In the genomic region with DNA sequence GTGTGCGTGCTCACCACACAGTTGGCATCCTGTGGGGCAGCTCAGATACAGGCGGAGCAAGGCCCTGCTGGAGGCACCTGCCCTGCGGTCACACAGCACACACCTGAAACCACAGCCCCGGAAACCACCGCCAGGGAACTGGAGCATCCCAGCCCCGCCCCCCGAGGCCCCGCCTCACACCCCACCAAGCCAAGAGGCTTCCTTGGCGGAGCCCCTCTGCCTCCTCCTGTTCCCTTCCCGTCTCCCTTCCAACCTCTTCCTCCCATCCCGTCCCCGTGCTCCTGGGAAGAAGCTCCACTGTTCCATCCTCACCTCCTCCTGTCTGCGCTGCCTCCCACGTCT, we compare ENCODE assay signal across 14 cellular contexts.
A peak's percentile ranks its signal among the peaks of the same experiment; 100 is the strongest.
DNase-seq lines count a peak whose midpoint lies in the region; ATAC-seq and TF ChIP-seq lines count a peak whose summit lies in the region.
"Had no signal": no experiment of that assay in that cellular context is flagged by ENCODE, and none has a peak within 500 bp of the region (broad histone marks: within the 10 kb centered on the region; RNA-seq: fewer than 3 reads in every experiment).

No MANE protein-coding gene starts in this region.

- H3K9me3 Mint-ChIP-seq in activated naive CD4-positive, alpha-beta T cell treated with anti-CD3 and anti-CD28 coated beads for 36 hours, result no peaks in the 10 kb centered on the region
- H3K9me3 Mint-ChIP-seq in H9, result no peaks in the 10 kb centered on the region
- H3K9me3 Mint-ChIP-seq in activated naive CD8-positive, alpha-beta T cell treated with anti-CD3 and anti-CD28 coated beads, Interleukin-2, amount 50 U/mL, for 24 hours, result no peaks in the 10 kb centered on the region
- H3K9me3 Mint-ChIP-seq: stimulated activated naive CD8-positive, alpha-beta T cell treated with anti-CD3 and anti-CD28 coated beads, Interleukin-15, Interleukin-2, amounts not matched to agents 100 ng/mL and 50 ng/mL, for 24 hours had no signal

- peaks cover 6% of the 10 kb centered on the region for H4K20me1 ChIP-seq in H9 (ENCODE audit: control insufficient read depth, insufficient read depth, insufficient read length)

- no peak overlapping the region for H2BK5ac ChIP-seq in H9 (ENCODE audit: insufficient read length, low read length)

- H3K4me2 ChIP-seq in H9 (ENCODE audit: insufficient read depth, insufficient read length, low read length), result no peak overlapping the region

- H2AFZ ChIP-seq in H9 (ENCODE audit: low read length), result no peak overlapping the region

- DNase-seq in activated naive CD4-positive, alpha-beta T cell treated with anti-CD3 and anti-CD28 coated beads for 36 hours, result peak; percentile 80
- DNase-seq in activated naive CD4-positive, alpha-beta T cell treated with Interleukin-2 at 50 U/mL for 16 hours, result no peak
- DNase-seq in H9, result peak; percentile 89
- peak; percentile 17 for DNase-seq in activated naive CD8-positive, alpha-beta T cell treated with anti-CD3 and anti-CD28 coated beads, Interleukin-2, amount 50 U/mL, for 24 hours
- peak in 1 of 3 donors; percentile 66 for DNase-seq in mucosa of descending colon
- DNase-seq in HPDE6-E6E7 (ENCODE audit: extremely low spot score), result no peak
- DNase-seq in upper lobe of left lung, result no peak
- DNase-seq: kidney glomerular epithelial cell, NCI-H187 treated with DMSO at 0.1 percent for 48 hours, NCI-H524 treated with DMSO at 0.1 percent for 48 hours, PC-3 had no signal

- H3K4me3 ChIP-seq in mucosa of descending colon (no peak overlapping the region), upper lobe of left lung (no peak overlapping the region)

- TF ChIP-seq POLR2A in upper lobe of left lung (IDR thresholded peaks at IDR 0.05), result no peak

- no peak for TF ChIP-seq EP300 in upper lobe of left lung (IDR thresholded peaks at IDR 0.05)

- H4K5ac ChIP-seq in H9 (ENCODE audit: insufficient read length, low read depth, low read length), result peak overlapping the region; percentile 34

- H3K9me3 ChIP-seq in H9 (ENCODE audit: control insufficient read depth, low read depth, low read length) (no peaks in the 10 kb centered on the region), mucosa of descending colon (no peaks in the 10 kb centered on the region), upper lobe of left lung (no peaks in the 10 kb centered on the region)

- H3K27ac Mint-ChIP-seq in activated naive CD4-positive, alpha-beta T cell treated with anti-CD3 and anti-CD28 coated beads for 36 hours, result no peak overlapping the region
- H3K27ac Mint-ChIP-seq in H9, result no peak overlapping the region
- no peak overlapping the region for H3K27ac Mint-ChIP-seq in activated naive CD8-positive, alpha-beta T cell treated with anti-CD3 and anti-CD28 coated beads, Interleukin-2, amount 50 U/mL, for 24 hours
- H3K27ac Mint-ChIP-seq: stimulated activated naive CD8-positive, alpha-beta T cell treated with anti-CD3 and anti-CD28 coated beads, Interleukin-15, Interleukin-2, amounts not matched to agents 100 ng/mL and 50 ng/mL, for 24 hours had no signal

- no peak overlapping the region for H4K8ac ChIP-seq in H9 (replicated peaks; ENCODE audit: insufficient read length, low read depth, low read length)

- H3K27me3 Mint-ChIP-seq in activated naive CD4-positive, alpha-beta T cell treated with anti-CD3 and anti-CD28 coated beads for 36 hours (ENCODE audit: low read depth), result no peaks in the 10 kb centered on the region
- no peaks in the 10 kb centered on the region; the same call in 1 of the 2 replicates for H3K27me3 Mint-ChIP-seq in H9 (ENCODE audit: low read depth)
- peaks cover 4% of the 10 kb centered on the region for H3K27me3 Mint-ChIP-seq in activated naive CD8-positive, alpha-beta T cell treated with anti-CD3 and anti-CD28 coated beads, Interleukin-2, amount 50 U/mL, for 24 hours

- no peaks in the 10 kb centered on the region; the same call in 1 of the 2 replicates for H3K4me1 ChIP-seq in H9 (ENCODE audit: insufficient read depth, low read length)
- H3K4me1 ChIP-seq in mucosa of descending colon (ENCODE audit: low read depth), result no peaks in the 10 kb centered on the region
- H3K4me1 ChIP-seq in upper lobe of left lung, result no peaks in the 10 kb centered on the region

- ATAC-seq in activated naive CD8-positive, alpha-beta T cell treated with anti-CD3 and anti-CD28 coated beads, Interleukin-2, amount 50 U/mL, for 24 hours, result no peak
- ATAC-seq in mucosa of descending colon, result peak; percentile 47
- ATAC-seq in GM18909 (IDR thresholded peaks at IDR 0.05; ENCODE audit: poor library complexity, unreplicated experiment), result no peak
- ATAC-seq in upper lobe of left lung (ENCODE audit: low FRiP score in 2 of 2), result no peak
- ATAC-seq: PC-3, SK-N-SH treated with all-trans-retinoic acid at 6 μM for 48 hours had no signal

- no peak overlapping the region for H3T11ph ChIP-seq in H9 (ENCODE audit: low read length)

- TF ChIP-seq CTCF in H9 (conservative IDR thresholded peaks at IDR 0.05) (no peak), mucosa of descending colon (IDR thresholded peaks at IDR 0.05) (no peak), upper lobe of left lung (IDR thresholded peaks at IDR 0.05) (no peak)

- H2BK20ac ChIP-seq in H9 (ENCODE audit: low read depth, low read length, poor library complexity, severe bottlenecking), result no peak overlapping the region

- H3K79me1 ChIP-seq in H9 (ENCODE audit: insufficient read depth, low read depth, low read length, poor library complexity, severe bottlenecking), result no peaks in the 10 kb centered on the region

- no peak overlapping the region for H2BK12ac ChIP-seq in H9 (ENCODE audit: insufficient read length, low read depth, low read length)

- no peak overlapping the region for H3K18ac ChIP-seq in H9 (ENCODE audit: insufficient read length, low read depth, low read length)

- no peak overlapping the region for H3K14ac ChIP-seq in H9 (ENCODE audit: insufficient read depth, low read length)

- H2AK5ac ChIP-seq in H9 (ENCODE audit: insufficient read length, low read length), result no peak overlapping the region

- H3K79me2 ChIP-seq in H9 (ENCODE audit: insufficient read depth, low read length), result no peaks in the 10 kb centered on the region

- H2BK120ac ChIP-seq in H9 (ENCODE audit: low read depth, low read length, poor library complexity, severe bottlenecking), result no peak overlapping the region

- no peak overlapping the region for H2BK15ac ChIP-seq in H9 (ENCODE audit: low read depth, low read length)

- H3K9ac ChIP-seq in H9 (ENCODE audit: extremely low read depth, insufficient read length, low read length), result no peak overlapping the region

- H3K27me3 ChIP-seq in H9 (ENCODE audit: insufficient read depth, low read length), result no peaks in the 10 kb centered on the region
- H3K27me3 ChIP-seq in upper lobe of left lung, result no peaks in the 10 kb centered on the region

- H3K4me1 Mint-ChIP-seq in activated naive CD4-positive, alpha-beta T cell treated with anti-CD3 and anti-CD28 coated beads for 36 hours (ENCODE audit: low read depth), result peaks cover 5% of the 10 kb centered on the region
- H3K4me1 Mint-ChIP-seq in H9, result peaks cover 2 to 5% of the 10 kb centered on the region in 2 experiments; a peak in 3 of 4 replicates
- no peaks in the 10 kb centered on the region for H3K4me1 Mint-ChIP-seq in activated naive CD8-positive, alpha-beta T cell treated with anti-CD3 and anti-CD28 coated beads, Interleukin-2, amount 50 U/mL, for 24 hours

- CTCF ChIA-PET in activated naive CD4-positive, alpha-beta T cell treated with anti-CD3 and anti-CD28 coated beads for 36 hours (lab: Charles Lee), result no interaction called here

- H3K4ac ChIP-seq in H9 (ENCODE audit: low read depth, low read length), result no peak overlapping the region

- H3K36me3 ChIP-seq in mucosa of descending colon (ENCODE audit: low read depth) (no peaks in the 10 kb centered on the region), upper lobe of left lung (no peaks in the 10 kb centered on the region)

- no CpG with 5 or more reads among the region's 14 CpGs for WGBS in H9 (ENCODE audit: extremely low coverage, insufficient read length, low lambda C conversion rate)
- WGBS in upper lobe of left lung, 2 donors, result 55 to 58% methylated on average over 7 to 14 of the region's 14 CpGs

- H4K91ac ChIP-seq in H9 (ENCODE audit: insufficient read length, low read depth, low read length), result no peak overlapping the region

- no peaks in the 10 kb centered on the region for H3K36me3 Mint-ChIP-seq in activated naive CD4-positive, alpha-beta T cell treated with anti-CD3 and anti-CD28 coated beads for 36 hours (ENCODE audit: low read depth)
- no peaks in the 10 kb centered on the region for H3K36me3 Mint-ChIP-seq in H9 (ENCODE audit: insufficient read depth in 1 of 3, low read depth in 3 of 3)
- H3K36me3 Mint-ChIP-seq in activated naive CD8-positive, alpha-beta T cell treated with anti-CD3 and anti-CD28 coated beads, Interleukin-2, amount 50 U/mL, for 24 hours (ENCODE audit: low read depth), result no peaks in the 10 kb centered on the region

- no peak overlapping the region for H3K4me3 Mint-ChIP-seq in activated naive CD4-positive, alpha-beta T cell treated with anti-CD3 and anti-CD28 coated beads for 36 hours
- no peak overlapping the region for H3K4me3 Mint-ChIP-seq in H9
- no peak overlapping the region for H3K4me3 Mint-ChIP-seq in activated naive CD8-positive, alpha-beta T cell treated with anti-CD3 and anti-CD28 coated beads, Interleukin-2, amount 50 U/mL, for 24 hours
- H3K4me3 Mint-ChIP-seq: stimulated activated naive CD8-positive, alpha-beta T cell treated with anti-CD3 and anti-CD28 coated beads, Interleukin-15, Interleukin-2, amounts not matched to agents 100 ng/mL and 50 ng/mL, for 24 hours had no signal

- no peak overlapping the region for H3K23ac ChIP-seq in H9 (ENCODE audit: insufficient read length, low read depth, low read length)

- intact Hi-C loops in activated naive CD4-positive, alpha-beta T cell treated with anti-CD3 and anti-CD28 coated beads for 36 hours (cut with micrococcal nuclease), result loop anchor here (1.0 kb wide), 1 partner anchor 64 kb away; no protein-coding TSS in a partner anchor
- intact Hi-C loops in mucosa of descending colon (cut with DNase I, micrococcal nuclease), result no loop called here

- no peak overlapping the region for H3K27ac ChIP-seq in H9 (ENCODE audit: insufficient read length, low read depth, low read length)
- no peak overlapping the region for H3K27ac ChIP-seq in upper lobe of left lung

- no peak overlapping the region for H3K56ac ChIP-seq in H9 (ENCODE audit: insufficient read length, low read depth, low read length)

- H3K23me2 ChIP-seq in H9 (ENCODE audit: insufficient read length, low read depth, low read length, poor library complexity, severe bottlenecking), result no peaks in the 10 kb centered on the region

Comparison
In these comparisons a context has a peak if more than half of its experiments do, and no peak if none do; other contexts are left out.
1. DNase-seq: peak in activated naive CD4-positive, alpha-beta T cell treated with anti-CD3 and anti-CD28 coated beads for 36 hours (single experiment), H9 (single experiment) and activated naive CD8-positive, alpha-beta T cell treated with anti-CD3 and anti-CD28 coated beads, Interleukin-2, amount 50 U/mL, for 24 hours (single experiment); none in activated naive CD4-positive, alpha-beta T cell treated with Interleukin-2 at 50 U/mL for 16 hours (single experiment), HPDE6-E6E7 (single experiment) and upper lobe of left lung (0 of 2).